ENCODE assay signal across 11 cellular contexts in the genomic region with DNA sequence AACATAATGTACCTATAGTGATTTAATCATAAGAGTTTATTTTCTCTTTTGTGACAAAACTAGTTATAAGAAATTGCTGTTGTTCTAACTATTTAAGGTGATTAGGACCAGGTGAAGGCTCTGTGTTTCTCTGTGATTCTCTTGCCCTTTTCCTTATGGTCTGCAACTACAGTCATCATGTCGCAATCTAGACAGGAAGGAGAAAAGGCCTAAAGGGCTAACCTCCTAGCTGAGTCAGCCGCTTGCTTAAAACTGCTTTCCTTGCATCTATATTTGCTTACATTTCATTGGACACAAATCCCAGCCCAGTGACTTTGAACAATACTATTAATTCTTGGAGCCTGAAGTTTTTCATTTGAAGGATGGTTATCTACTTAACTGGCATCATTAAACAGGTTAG.
DNase-seq lines count a peak whose midpoint lies in the region; ATAC-seq and TF ChIP-seq lines count a peak whose summit lies in the region.
"Had no signal": no experiment of that assay in that cellular context is flagged by ENCODE, and none has a peak within 500 bp of the region (broad histone marks: within the 10 kb centered on the region; RNA-seq: fewer than 3 reads in every experiment).

No MANE protein-coding gene starts in this region.

- no peak for TF ChIP-seq RAD21 in SK-N-SH (IDR thresholded peaks at IDR 0.05; ENCODE audit: low read length)

- peaks cover 0 to 23% of the 10 kb centered on the region in 2 experiments; a peak in 2 of 4 replicates for H3K4me1 ChIP-seq in SK-N-SH (ENCODE audit: control insufficient read depth in 1 of 2, insufficient read depth in 2 of 2, low read depth in 1 of 2, low read length in 1 of 2)

- no peaks in the 10 kb centered on the region for H3K9me3 Mint-ChIP-seq in stimulated activated effector memory CD8-positive, alpha-beta T cell treated with anti-CD3 and anti-CD28 coated beads, Interleukin-12 subunit alpha, Interleukin-12 subunit beta, amount 100 ng/mL, for 72 hours
- H3K9me3 Mint-ChIP-seq: IgD-negative memory B cell had no signal

- H3K9me2 ChIP-seq in SK-N-SH: no peaks in the 10 kb centered on the region

- no peaks in the 10 kb centered on the region for H3K79me2 ChIP-seq in SK-N-SH (ENCODE audit: insufficient read depth)

- peak; percentile 54 for ATAC-seq in stimulated activated effector memory CD8-positive, alpha-beta T cell treated with anti-CD3 and anti-CD28 coated beads, Interleukin-12 subunit alpha, Interleukin-12 subunit beta, amount 100 ng/mL, for 72 hours
- no peak for ATAC-seq in GM18505 (IDR thresholded peaks at IDR 0.05; ENCODE audit: unreplicated experiment)
- ATAC-seq: HCT116 had no signal

- no peak overlapping the region for H2AFZ ChIP-seq in SK-N-SH (ENCODE audit: low read depth)

- no peaks in the 10 kb centered on the region for H3K9me3 ChIP-seq in SK-N-SH

- TF ChIP-seq POLR2A in GM18505 (IDR thresholded peaks at IDR 0.05; ENCODE audit: borderline replicate concordance, extremely low read depth, insufficient read depth, insufficient read length): no peak

- H3K4me3 Mint-ChIP-seq in stimulated activated effector memory CD8-positive, alpha-beta T cell treated with anti-CD3 and anti-CD28 coated beads, Interleukin-12 subunit alpha, Interleukin-12 subunit beta, amount 100 ng/mL, for 72 hours: no peak overlapping the region
- H3K4me3 Mint-ChIP-seq: IgD-negative memory B cell had no signal

- no peak overlapping the region for H3K27ac Mint-ChIP-seq in stimulated activated effector memory CD8-positive, alpha-beta T cell treated with anti-CD3 and anti-CD28 coated beads, Interleukin-12 subunit alpha, Interleukin-12 subunit beta, amount 100 ng/mL, for 72 hours

- H3K27ac ChIP-seq in SK-N-SH (ENCODE audit: low read depth in 2 of 2, low read length in 1 of 2): peak overlapping the region in 1 of 2 experiments; percentile 18; a peak in 2 of 4 replicates
- H3K27ac ChIP-seq: 22Rv1 had no signal

- peaks cover 57 to 73% of the 10 kb centered on the region in 2 experiments for H3K36me3 ChIP-seq in SK-N-SH (replicated peaks in 1 of 2; ENCODE audit: control insufficient read depth in 1 of 2, insufficient read depth in 2 of 2, low read length in 1 of 2)

- no peaks in the 10 kb centered on the region for H4K20me1 ChIP-seq in SK-N-SH (ENCODE audit: insufficient read depth)

- peaks cover 30% of the 10 kb centered on the region for H3F3A ChIP-seq in SK-N-SH (replicated peaks; ENCODE audit: insufficient read depth)

- WGBS in SK-N-SH (ENCODE audit: low lambda C conversion rate): 75% methylated on average over 2 of the region's 2 CpGs

- H3K9ac ChIP-seq in SK-N-SH: no peak overlapping the region

- H3K36me3 Mint-ChIP-seq in stimulated activated effector memory CD8-positive, alpha-beta T cell treated with anti-CD3 and anti-CD28 coated beads, Interleukin-12 subunit alpha, Interleukin-12 subunit beta, amount 100 ng/mL, for 72 hours: peaks cover 70% of the 10 kb centered on the region

- POLR2A ChIA-PET in SK-N-SH (lab: Yijun Ruan, JAX): no interaction called here

- TF ChIP-seq CTCF in SK-N-SH (IDR thresholded peaks at IDR 0.05): no peak

- CTCF ChIA-PET in SK-N-SH (lab: Yijun Ruan, JAX): interaction anchor here (1.1 to 1.7 kb wide), 5 partner anchors 17 to 29 kb away, joined by 3 to 7 read pairs (median 5); no protein-coding TSS in a partner anchor

- no peak overlapping the region for H3K4me3 ChIP-seq in SK-N-SH (ENCODE audit: low read depth in 2 of 2, low read length in 1 of 2)

- no peaks in the 10 kb centered on the region for H3K4me1 Mint-ChIP-seq in stimulated activated effector memory CD8-positive, alpha-beta T cell treated with anti-CD3 and anti-CD28 coated beads, Interleukin-12 subunit alpha, Interleukin-12 subunit beta, amount 100 ng/mL, for 72 hours

- H3K27me3 ChIP-seq in SK-N-SH (ENCODE audit: insufficient read depth): no peaks in the 10 kb centered on the region

- H3K4me2 ChIP-seq in SK-N-SH: no peak overlapping the region

- no peak for TF ChIP-seq EP300 in SK-N-SH (IDR thresholded peaks at IDR 0.05; ENCODE audit: borderline replicate concordance in 1 of 2, low read depth in 1 of 2, low read length in 1 of 2)

- peak; percentile 10 for DNase-seq in NK-92 treated with Interleukin-12 subunit alpha and Interleukin-12 subunit beta, amount 100 ng/mL, for 24 hours (lab: John Stamatoyannopoulos, UW)
- DNase-seq in NK-92 (lab: John Stamatoyannopoulos, UW; ENCODE audit: unreplicated experiment) (no peak), SK-N-SH (no peak), foreskin melanocyte (peak; percentile 64), NCI-H128 (lab: John Stamatoyannopoulos, UW; ENCODE audit: unreplicated experiment) (no peak)
- DNase-seq in stimulated activated effector memory CD8-positive, alpha-beta T cell treated with anti-CD3 and anti-CD28 coated beads, Interleukin-12 subunit alpha, Interleukin-12 subunit beta, amount 100 ng/mL, for 72 hours (ENCODE audit: low spot score in 2 of 2): no peak
- DNase-seq in stimulated activated CD4-positive, alpha-beta T cell treated with anti-CD3 and anti-CD28 coated beads, Interleukin-1b, Interleukin-23, amount 100 ng/mL, for 48 hours: no peak

TF ChIP-seq in SK-N-SH, 30 proteins besides CTCF, POLR2A, EP300 and RAD21:
- TF ChIP-seq FOSL2 (IDR thresholded peaks at IDR 0.05; ENCODE audit: borderline replicate concordance, low read depth): peak; percentile 38; the same call in 1 of the 2 replicates
- peak; percentile 39; the same call in 1 of the 2 replicates for TF ChIP-seq JUND (IDR thresholded peaks at IDR 0.05)
- no peak for TF ChIP-seq MEF2A (IDR thresholded peaks at IDR 0.05; ENCODE audit: borderline replicate concordance, low read depth)
- TF ChIP-seq NRF1 (IDR thresholded peaks at IDR 0.05; ENCODE audit: low read depth, low read length): no peak
- TF ChIP-seq, protein P1, sequence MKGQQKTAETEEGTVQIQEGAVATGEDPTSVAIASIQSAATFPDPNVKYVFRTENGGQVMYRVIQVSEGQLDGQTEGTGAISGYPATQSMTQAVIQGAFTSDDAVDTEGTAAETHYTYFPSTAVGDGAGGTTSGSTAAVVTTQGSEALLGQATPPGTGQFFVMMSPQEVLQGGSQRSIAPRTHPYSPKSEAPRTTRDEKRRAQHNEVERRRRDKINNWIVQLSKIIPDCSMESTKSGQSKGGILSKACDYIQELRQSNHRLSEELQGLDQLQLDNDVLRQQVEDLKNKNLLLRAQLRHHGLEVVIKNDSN (IDR thresholded peaks at IDR 0.05; ENCODE audit: borderline replicate concordance, low read depth): no peak
- TF ChIP-seq GABPA (IDR thresholded peaks at IDR 0.05; ENCODE audit: low read depth): no peak
- TF ChIP-seq TCF12 (IDR thresholded peaks at IDR 0.05): peak; percentile 32; the same call in 1 of the 2 replicates

Comparison
In these comparisons a context has a peak if more than half of its experiments do, and no peak if none do; other contexts are left out.
1. DNase-seq: peak in NK-92 treated with Interleukin-12 subunit alpha and Interleukin-12 subunit beta, amount 100 ng/mL, for 24 hours (single experiment) and foreskin melanocyte (single experiment); none in NK-92 (single experiment), SK-N-SH (single experiment), stimulated activated effector memory CD8-positive, alpha-beta T cell treated with anti-CD3 and anti-CD28 coated beads, Interleukin-12 subunit alpha, Interleukin-12 subunit beta, amount 100 ng/mL, for 72 hours (0 of 2), NCI-H128 (single experiment) and stimulated activated CD4-positive, alpha-beta T cell treated with anti-CD3 and anti-CD28 coated beads, Interleukin-1b, Interleukin-23, amount 100 ng/mL, for 48 hours (single experiment).